ENCODE assay signal across 8 cellular contexts in genomic region chr16:75109732-75110243, GRCh38. TPM values are rescaled to one million over a fixed set of nuclear protein-coding genes. Genes with fewer than 3 reads are reported as not detected.
DNase-seq lines count a peak whose midpoint lies in the region; ATAC-seq, FAIRE-seq and TF ChIP-seq lines count a peak whose summit lies in the region.

No MANE protein-coding gene starts in this region.

- DNase-seq in activated CD4-positive, alpha-beta T cell treated with anti-CD3 and anti-CD28 coated beads for 36 hours = peak; percentile 54
- DNase-seq in activated CD4-positive, alpha-beta T cell treated with anti-CD3 and anti-CD28 coated beads, Interleukin-2, amount 50 U/mL, for 1 hour = no peak
- DNase-seq in T-helper 17 cell = no peak
- peak; percentile 47 for DNase-seq in globus pallidus (ENCODE audit: low spot score)
- peak; percentile 78 for DNase-seq in small intestine
- DNase-seq in GM13977 (ENCODE audit: low spot score) = no peak
- no peak for DNase-seq in NCI-H1436 (lab: John Stamatoyannopoulos, UW)

- in situ Hi-C loops in GM13977 (cut with MboI; ENCODE audit: low pct_unique_long_range_greater_than_20kb, low sequenced_read_pairs, unreplicated experiment) = loop anchor here (10.0 kb wide), 1 partner anchor 115 kb away; the partner anchor contains the start of gene ZNRF1

- TF ChIP-seq CTCF in GM13977 (IDR thresholded peaks at IDR 0.05; ENCODE audit: extremely low read depth, insufficient read depth, missing control alignments) = no peak

- peak overlapping the region; percentile 84 for H3K4me3 Mint-ChIP-seq in activated CD4-positive, alpha-beta T cell treated with anti-CD3 and anti-CD28 coated beads for 36 hours
- H3K4me3 Mint-ChIP-seq in T-helper 17 cell = peak overlapping the region; percentile 87

- peak overlapping the region; percentile 30 to 47 for H3K27ac ChIP-seq in small intestine (ENCODE audit: low read depth in 1 of 2, low read length in 1 of 2)

- intact Hi-C loops in activated CD4-positive, alpha-beta T cell treated with anti-CD3 and anti-CD28 coated beads for 36 hours (cut with DNase I, micrococcal nuclease) = loop anchor here (1.0 to 10.0 kb wide), 6 partner anchors 11 to 409 kb away; partner anchors contain the start of gene MLKL (in 2 of the 2)

- peaks cover 68% of the 10 kb centered on the region for H3K4me1 Mint-ChIP-seq in activated CD4-positive, alpha-beta T cell treated with anti-CD3 and anti-CD28 coated beads for 36 hours
- peaks cover 55% of the 10 kb centered on the region for H3K4me1 Mint-ChIP-seq in T-helper 17 cell

- ATAC-seq in activated CD4-positive, alpha-beta T cell treated with anti-CD3 and anti-CD28 coated beads for 36 hours = no peak
- ATAC-seq in T-helper 17 cell = no peak
- no peak for ATAC-seq in GM19463 (IDR thresholded peaks at IDR 0.05; ENCODE audit: unreplicated experiment)

- peaks cover 22% of the 10 kb centered on the region for H3K36me3 Mint-ChIP-seq in activated CD4-positive, alpha-beta T cell treated with anti-CD3 and anti-CD28 coated beads for 36 hours (ENCODE audit: low read depth)
- peaks cover 3% of the 10 kb centered on the region for H3K36me3 Mint-ChIP-seq in T-helper 17 cell (ENCODE audit: low read depth)

- POLR2A ChIA-PET in activated CD4-positive, alpha-beta T cell treated with anti-CD3 and anti-CD28 coated beads for 36 hours (lab: Charles Lee) = interaction anchor here (0.7 to 3.9 kb wide), 2 partner anchors 11 to 111 kb away, joined by 3 to 23 read pairs; partner anchors contain the start of gene ZNRF1

- no peak for FAIRE-seq in small intestine (lab: Jason Lieb, UNC)

- no peaks in the 10 kb centered on the region for H3K27me3 ChIP-seq in small intestine (ENCODE audit: control insufficient read depth in 2 of 2, insufficient read depth in 2 of 2, low read length in 2 of 2)

- peaks cover 4 to 5% of the 10 kb centered on the region in 2 donors for H3K4me1 ChIP-seq in small intestine (ENCODE audit: control insufficient read depth in 2 of 2, insufficient read depth in 1 of 2, low read depth in 1 of 2, low read length in 1 of 2)

- peak overlapping the region; percentile 92 for H3K27ac Mint-ChIP-seq in activated CD4-positive, alpha-beta T cell treated with anti-CD3 and anti-CD28 coated beads for 36 hours
- peak overlapping the region; percentile 99 for H3K27ac Mint-ChIP-seq in T-helper 17 cell

- H3K36me3 ChIP-seq in small intestine (ENCODE audit: control insufficient read depth in 2 of 2, insufficient read depth in 2 of 2, low read length in 2 of 2) = no peaks in the 10 kb centered on the region

- H3K4me3 ChIP-seq in small intestine (ENCODE audit: low read depth in 1 of 2, low read length in 2 of 2) = no peak overlapping the region

- CTCF ChIA-PET in activated CD4-positive, alpha-beta T cell treated with anti-CD3 and anti-CD28 coated beads for 36 hours (lab: Charles Lee) = interaction anchor here (0.5 to 6.7 kb wide), 12 partner anchors 9 to 456 kb away, joined by 3 to 114 read pairs (median 6); partner anchors contain the start of genes GABARAPL2, WDR59 and ZNRF1

- H3K9me3 ChIP-seq in T-helper 17 cell (ENCODE audit: control insufficient read depth, low read length, poor library complexity, severe bottlenecking) (no peaks in the 10 kb centered on the region), small intestine (ENCODE audit: control insufficient read depth, low read depth) (no peaks in the 10 kb centered on the region)

- no peaks in the 10 kb centered on the region for H3K9me3 Mint-ChIP-seq in activated CD4-positive, alpha-beta T cell treated with anti-CD3 and anti-CD28 coated beads for 36 hours (ENCODE audit: low read depth)

- peaks cover 6% of the 10 kb centered on the region for H3K27me3 Mint-ChIP-seq in activated CD4-positive, alpha-beta T cell treated with anti-CD3 and anti-CD28 coated beads for 36 hours
- peaks cover 4% of the 10 kb centered on the region for H3K27me3 Mint-ChIP-seq in T-helper 17 cell

- 22 to 58% (median 45%) methylated on average over 10 of the region's 10 CpGs for WGBS in small intestine, 3 donors

RNA-seq across cellular contexts. Expression of gene LDHD, which starts 6.8 kb away (rescaled TPM):
- total RNA-seq in activated CD4-positive, alpha-beta T cell treated with anti-CD3 and anti-CD28 coated beads for 36 hours = under 1 TPM in 1 of 2 experiments, not detected in 1; 0.21 TPM
- total RNA-seq in T-helper 17 cell = under 1 TPM in 1 of 2 donors, not detected in 1; 0.62 TPM
- polyA plus RNA-seq in small intestine = 10 to 100 TPM in 2 of 3 donors, 1 to 10 TPM in 1; 8.9 to 33.8 (median 30.0) TPM

RNA-seq across cellular contexts. Expression of gene ZFP1, which starts 38.5 kb away (rescaled TPM):
- 10 to 100 TPM; 14.8 to 17.3 TPM for total RNA-seq in activated CD4-positive, alpha-beta T cell treated with anti-CD3 and anti-CD28 coated beads for 36 hours
- 10 to 100 TPM; 10.2 to 10.4 TPM for total RNA-seq in T-helper 17 cell
- polyA plus RNA-seq in small intestine = 1 to 10 TPM; 2.2 to 3.3 (median 2.2) TPM

Comparison
In these comparisons a context has a peak if more than half of its experiments do, and no peak if none do; other contexts are left out.
1. DNase-seq: peak in activated CD4-positive, alpha-beta T cell treated with anti-CD3 and anti-CD28 coated beads for 36 hours (single experiment), globus pallidus (single experiment) and small intestine (single experiment); none in activated CD4-positive, alpha-beta T cell treated with anti-CD3 and anti-CD28 coated beads, Interleukin-2, amount 50 U/mL, for 1 hour (single experiment), T-helper 17 cell (0 of 3), GM13977 (single experiment) and NCI-H1436 (single experiment).